ENCODE assay signal across 21 cellular contexts in the genomic region with DNA sequence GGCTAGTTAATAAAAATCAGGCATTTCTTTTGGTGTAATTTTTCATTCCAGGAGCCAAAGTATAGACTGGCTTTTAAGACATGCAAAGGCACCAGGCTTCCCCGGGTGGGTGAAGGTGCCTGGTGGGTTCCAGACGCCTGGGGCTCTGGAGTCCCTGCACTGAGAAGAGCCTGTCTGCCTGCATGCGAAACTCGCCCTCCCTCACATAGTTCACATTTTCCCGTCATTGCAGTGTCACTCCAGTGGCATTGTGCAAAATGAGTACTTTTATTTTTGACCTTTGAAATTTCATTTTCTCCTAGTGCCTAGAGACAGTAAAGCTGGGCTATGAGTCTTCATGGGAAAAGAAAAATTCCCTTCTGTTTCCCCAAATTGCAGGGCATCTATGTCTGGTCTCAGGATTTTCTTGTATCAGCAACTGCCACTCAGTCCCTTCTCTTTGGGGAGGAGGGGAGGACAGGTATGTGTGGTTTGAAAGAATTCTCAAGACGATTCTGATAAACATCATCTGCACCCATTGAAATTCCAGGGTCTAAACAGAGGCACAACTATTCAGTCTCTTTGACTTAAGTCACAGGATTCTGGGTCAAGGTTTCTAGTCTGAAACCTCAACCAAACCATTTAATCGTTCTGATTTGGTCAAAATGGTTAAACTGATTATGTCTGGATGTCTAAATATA.
"Had no signal": no experiment of that assay in that cellular context is flagged by ENCODE, and none has a peak within 500 bp of the region (broad histone marks: within the 10 kb centered on the region; RNA-seq: fewer than 3 reads in every experiment).

No MANE protein-coding gene starts in this region.

- H3K27ac ChIP-seq: body of pancreas, neutrophil, parathyroid adenoma had no signal

- DNase-seq: activated CD4-positive, alpha-beta memory T cell treated with anti-CD3 and anti-CD28 coated beads, Interleukin-2, amount 10 ng/mL, durations not matched to agents 7 days and 5 days; activated CD4-positive, alpha-beta T cell treated with anti-CD3 and anti-CD28 coated beads for 48 hours; activated effector memory CD4-positive, alpha-beta T cell treated with Interleukin-2 at 50 U/mL for 16 hours; activated naive CD4-positive, alpha-beta T cell treated with anti-CD3 and anti-CD28 coated beads, Interleukin-2, amount 10 ng/mL, durations not matched to agents 7 days and 5 days; activated T-cell treated with anti-CD3 and anti-CD28 coated beads, Interleukin-2, amount 50 U/mL, for 72 hours; amygdala; erythroblast; midbrain; natural killer cell; stimulated activated CD4-positive, alpha-beta T cell treated with anti-CD3 and anti-CD28 coated beads, Interleukin-2, amount 100 ng/mL, for 48 hours; stimulated activated CD8-positive, alpha-beta memory T cell treated with anti-CD3 and anti-CD28 coated beads, Interleukin-4, amount 100 ng/mL, for 48 hours; stimulated activated naive B cell treated with anti-CD40 and anti-IgM and Interleukin-4, amounts not matched to agents 10 μg/mL and 1 μg/mL and 100 μg/mL, for 72 hours; T1000 had no signal

- H3K9me3 ChIP-seq: body of pancreas, heart right ventricle, neutrophil, sigmoid colon had no signal

- H3K9me3 Mint-ChIP-seq: activated CD4-positive, alpha-beta memory T cell treated with anti-CD3 and anti-CD28 coated beads, Interleukin-2, amount 10 ng/mL, durations not matched to agents 7 days and 5 days; activated naive CD4-positive, alpha-beta T cell treated with anti-CD3 and anti-CD28 coated beads, Interleukin-2, amount 10 ng/mL, durations not matched to agents 7 days and 5 days; activated T-cell treated with anti-CD3 and anti-CD28 coated beads, Interleukin-2, amount 50 U/mL, for 72 hours; natural killer cell; stimulated activated naive B cell treated with anti-CD40 and anti-IgM and Interleukin-4, amounts not matched to agents 10 μg/mL and 1 μg/mL and 100 μg/mL, for 72 hours had no signal

- H3K36me3 ChIP-seq: heart right ventricle, neutrophil, sigmoid colon had no signal

- H3K27me3 ChIP-seq: body of pancreas, neutrophil, sigmoid colon had no signal

- H3K27ac Mint-ChIP-seq: activated CD4-positive, alpha-beta memory T cell treated with anti-CD3 and anti-CD28 coated beads, Interleukin-2, amount 10 ng/mL, durations not matched to agents 7 days and 5 days; activated naive CD4-positive, alpha-beta T cell treated with anti-CD3 and anti-CD28 coated beads, Interleukin-2, amount 10 ng/mL, durations not matched to agents 7 days and 5 days; activated T-cell treated with anti-CD3 and anti-CD28 coated beads, Interleukin-2, amount 50 U/mL, for 72 hours; natural killer cell; stimulated activated naive B cell treated with anti-CD40 and anti-IgM and Interleukin-4, amounts not matched to agents 10 μg/mL and 1 μg/mL and 100 μg/mL, for 72 hours had no signal

- H2AFZ ChIP-seq: parathyroid adenoma had no signal

- H3K4me1 Mint-ChIP-seq: activated CD4-positive, alpha-beta memory T cell treated with anti-CD3 and anti-CD28 coated beads, Interleukin-2, amount 10 ng/mL, durations not matched to agents 7 days and 5 days; activated naive CD4-positive, alpha-beta T cell treated with anti-CD3 and anti-CD28 coated beads, Interleukin-2, amount 10 ng/mL, durations not matched to agents 7 days and 5 days; natural killer cell; stimulated activated naive B cell treated with anti-CD40 and anti-IgM and Interleukin-4, amounts not matched to agents 10 μg/mL and 1 μg/mL and 100 μg/mL, for 72 hours had no signal

- H3K4me1 ChIP-seq: body of pancreas, heart right ventricle, parathyroid adenoma, sigmoid colon had no signal

- FAIRE-seq: endometrium had no signal

- H3K9ac ChIP-seq: parathyroid adenoma had no signal

- H3K4me2 ChIP-seq: smooth muscle cell had no signal

- ATAC-seq: activated T-cell treated with anti-CD3 and anti-CD28 coated beads, Interleukin-2, amount 50 U/mL, for 72 hours; body of pancreas; natural killer cell; stimulated activated naive B cell treated with anti-CD40 and anti-IgM and Interleukin-4, amounts not matched to agents 10 μg/mL and 1 μg/mL and 100 μg/mL, for 72 hours had no signal

- H3K4me3 ChIP-seq: body of pancreas, heart right ventricle, lung, sigmoid colon, smooth muscle cell had no signal

- H3K36me3 Mint-ChIP-seq: activated naive CD4-positive, alpha-beta T cell treated with anti-CD3 and anti-CD28 coated beads, Interleukin-2, amount 10 ng/mL, durations not matched to agents 7 days and 5 days; natural killer cell; stimulated activated naive B cell treated with anti-CD40 and anti-IgM and Interleukin-4, amounts not matched to agents 10 μg/mL and 1 μg/mL and 100 μg/mL, for 72 hours had no signal

- H3K79me2 ChIP-seq: parathyroid adenoma had no signal

- H3K4me3 Mint-ChIP-seq: activated CD4-positive, alpha-beta memory T cell treated with anti-CD3 and anti-CD28 coated beads, Interleukin-2, amount 10 ng/mL, durations not matched to agents 7 days and 5 days; activated naive CD4-positive, alpha-beta T cell treated with anti-CD3 and anti-CD28 coated beads, Interleukin-2, amount 10 ng/mL, durations not matched to agents 7 days and 5 days; activated T-cell treated with anti-CD3 and anti-CD28 coated beads, Interleukin-2, amount 50 U/mL, for 72 hours; natural killer cell; stimulated activated naive B cell treated with anti-CD40 and anti-IgM and Interleukin-4, amounts not matched to agents 10 μg/mL and 1 μg/mL and 100 μg/mL, for 72 hours had no signal
